In genomic region chr7:150481207-150481920, GRCh38 we compare ENCODE assay signal across 10 cellular contexts. TPM values are rescaled to one million over a fixed set of nuclear protein-coding genes. Genes with fewer than 3 reads are reported as not detected.
DNase-seq lines count a peak whose midpoint lies in the region; ATAC-seq and TF ChIP-seq lines count a peak whose summit lies in the region.
"Had no signal": no experiment of that assay in that cellular context is flagged by ENCODE, and none has a peak within 500 bp of the region (broad histone marks: within the 10 kb centered on the region; RNA-seq: fewer than 3 reads in every experiment).

No MANE protein-coding gene starts in this region.

- H3K9me3 ChIP-seq in mucosa of descending colon (no peaks in the 10 kb centered on the region), transverse colon (no peaks in the 10 kb centered on the region), prostate gland (no peaks in the 10 kb centered on the region)

- H3K4me1 Mint-ChIP-seq in activated naive CD8-positive, alpha-beta T cell treated with anti-CD3 and anti-CD28 coated beads for 36 hours = peaks cover 89% of the 10 kb centered on the region

- H3K4me3 ChIP-seq in mucosa of descending colon (no peak overlapping the region), transverse colon (no peak overlapping the region), prostate gland (no peak overlapping the region)

- H3K27ac Mint-ChIP-seq in activated naive CD8-positive, alpha-beta T cell treated with anti-CD3 and anti-CD28 coated beads for 36 hours = peak overlapping the region; percentile 99

- peaks cover 6% of the 10 kb centered on the region for H3K9me3 Mint-ChIP-seq in activated naive CD8-positive, alpha-beta T cell treated with anti-CD3 and anti-CD28 coated beads for 36 hours
- H3K9me3 Mint-ChIP-seq: naive B cell had no signal

- TF ChIP-seq CTCF in mucosa of descending colon (IDR thresholded peaks at IDR 0.05) = no peak
- no peak for TF ChIP-seq CTCF in transverse colon (IDR thresholded peaks at IDR 0.05)
- TF ChIP-seq CTCF in prostate gland (IDR thresholded peaks at IDR 0.05) = no peak

- peak overlapping the region; percentile 77 for H3K4me3 Mint-ChIP-seq in activated naive CD8-positive, alpha-beta T cell treated with anti-CD3 and anti-CD28 coated beads for 36 hours

- TF ChIP-seq POLR2A in transverse colon (IDR thresholded peaks at IDR 0.05) (peak; percentile 47), prostate gland (IDR thresholded peaks at IDR 0.05) (no peak)

- peaks cover 36% of the 10 kb centered on the region for H3K36me3 Mint-ChIP-seq in activated naive CD8-positive, alpha-beta T cell treated with anti-CD3 and anti-CD28 coated beads for 36 hours
- H3K36me3 Mint-ChIP-seq: naive B cell had no signal

- TF ChIP-seq EP300 in transverse colon (IDR thresholded peaks at IDR 0.05; ENCODE audit: low read depth) = no peak

- H3K36me3 ChIP-seq in mucosa of descending colon (ENCODE audit: low read depth) (no peaks in the 10 kb centered on the region), transverse colon (no peaks in the 10 kb centered on the region), prostate gland (no peaks in the 10 kb centered on the region)

- WGBS in transverse colon (ENCODE audit: low coverage in 1 of 2), 2 donors = 63 to 74% methylated on average over 6 to 9 of the region's 9 CpGs
- 70% methylated on average over 9 of the region's 9 CpGs for WGBS in prostate gland

- H3K27me3 Mint-ChIP-seq in activated naive CD8-positive, alpha-beta T cell treated with anti-CD3 and anti-CD28 coated beads for 36 hours = no peaks in the 10 kb centered on the region

- no peaks in the 10 kb centered on the region for H3K4me1 ChIP-seq in mucosa of descending colon (ENCODE audit: low read depth)
- no peaks in the 10 kb centered on the region for H3K4me1 ChIP-seq in transverse colon
- H3K4me1 ChIP-seq in prostate gland (replicated peaks) = no peaks in the 10 kb centered on the region

- peak; percentile 78 for ATAC-seq in mucosa of descending colon

- H3K27me3 ChIP-seq in transverse colon (no peaks in the 10 kb centered on the region), prostate gland (replicated peaks; ENCODE audit: insufficient read depth) (no peaks in the 10 kb centered on the region)

- peak overlapping the region; percentile 58 to 68 (median 64) for H3K27ac ChIP-seq in transverse colon
- no peak overlapping the region for H3K27ac ChIP-seq in prostate gland

- in situ Hi-C loops in transverse colon (cut with MboI; ENCODE audit: low pct_ligation_motif_present in 1 of 4, low pct_unique_long_range_greater_than_20kb in 1 of 4, low sequenced_read_pairs in 3 of 4) = no loop called here

- intact Hi-C loops in mucosa of descending colon (cut with DNase I, micrococcal nuclease) (no loop called here), transverse colon (cut with DNase I; ENCODE audit: low total_unique reads) (no loop called here), prostate gland (cut with DNase I) (no loop called here), posterior cingulate gyrus (cut with DNase I) (no loop called here)

- peak; percentile 58 for DNase-seq in activated T-cell treated with anti-CD3 and anti-CD28 coated beads, Interleukin-2, amount 50 U/mL, for 1 hour
- no peak for DNase-seq in activated T-cell treated with anti-CD3 and anti-CD28 coated beads for 4 hours
- DNase-seq in activated naive CD8-positive, alpha-beta T cell treated with anti-CD3 and anti-CD28 coated beads for 36 hours = peak; percentile 24
- peak in 1 of 3 donors; percentile 31 for DNase-seq in mucosa of descending colon
- no peak for DNase-seq in transverse colon
- DNase-seq in prostate gland (ENCODE audit: low spot score) = no peak
- no peak for DNase-seq in posterior cingulate gyrus
- DNase-seq in occipital lobe (lab: John Stamatoyannopoulos, UW) = no peak
- DNase-seq: naive B cell, NCI-H1417 treated with DMSO at 0.1 percent for 48 hours had no signal

RNA-seq across cellular contexts. Expression of gene GIMAP8, which starts 30.9 kb away (rescaled TPM):
- total RNA-seq in activated naive CD8-positive, alpha-beta T cell treated with anti-CD3 and anti-CD28 coated beads for 36 hours = 10 to 100 TPM; 11.1 to 11.9 TPM
- total RNA-seq in mucosa of descending colon = 1 to 10 TPM; 4.1 to 9.1 (median 5.5) TPM
- total RNA-seq in transverse colon = 1 to 10 TPM; 1.5 to 4.3 (median 2.9) TPM
- total RNA-seq in prostate gland = 1 to 10 TPM; 2.5 to 6.5 TPM
- 2.8 TPM for total RNA-seq in occipital lobe

RNA-seq across cellular contexts. Expression of gene GIMAP7, which starts 33.3 kb away (rescaled TPM):
- total RNA-seq in activated naive CD8-positive, alpha-beta T cell treated with anti-CD3 and anti-CD28 coated beads for 36 hours = 10 to 100 TPM; 36.1 to 37.9 TPM
- total RNA-seq in mucosa of descending colon (10 to 100 TPM in 1 of 3 donors, 1 to 10 TPM in 2; 6.7 to 11.5 (median 9.8) TPM), transverse colon (10 to 100 TPM in 1 of 4 donors, 1 to 10 TPM in 2, under 1 TPM in 1; 1.00 to 11.9 (median 6.1) TPM), prostate gland (1 to 10 TPM; 6.9 to 9.0 TPM), occipital lobe (2.7 TPM)

Comparison
In these comparisons a context has a peak if more than half of its experiments do, and no peak if none do; other contexts are left out.
1. DNase-seq: peak in activated T-cell treated with anti-CD3 and anti-CD28 coated beads, Interleukin-2, amount 50 U/mL, for 1 hour (single experiment) and activated naive CD8-positive, alpha-beta T cell treated with anti-CD3 and anti-CD28 coated beads for 36 hours (single experiment); none in activated T-cell treated with anti-CD3 and anti-CD28 coated beads for 4 hours (single experiment), transverse colon (single experiment), prostate gland (single experiment), posterior cingulate gyrus (0 of 10) and occipital lobe (single experiment).
2. H3K27ac ChIP-seq: peak in transverse colon (4 of 4); none in prostate gland (0 of 2).